1 cellular context compared by ENCODE assay signal in the genomic region with DNA sequence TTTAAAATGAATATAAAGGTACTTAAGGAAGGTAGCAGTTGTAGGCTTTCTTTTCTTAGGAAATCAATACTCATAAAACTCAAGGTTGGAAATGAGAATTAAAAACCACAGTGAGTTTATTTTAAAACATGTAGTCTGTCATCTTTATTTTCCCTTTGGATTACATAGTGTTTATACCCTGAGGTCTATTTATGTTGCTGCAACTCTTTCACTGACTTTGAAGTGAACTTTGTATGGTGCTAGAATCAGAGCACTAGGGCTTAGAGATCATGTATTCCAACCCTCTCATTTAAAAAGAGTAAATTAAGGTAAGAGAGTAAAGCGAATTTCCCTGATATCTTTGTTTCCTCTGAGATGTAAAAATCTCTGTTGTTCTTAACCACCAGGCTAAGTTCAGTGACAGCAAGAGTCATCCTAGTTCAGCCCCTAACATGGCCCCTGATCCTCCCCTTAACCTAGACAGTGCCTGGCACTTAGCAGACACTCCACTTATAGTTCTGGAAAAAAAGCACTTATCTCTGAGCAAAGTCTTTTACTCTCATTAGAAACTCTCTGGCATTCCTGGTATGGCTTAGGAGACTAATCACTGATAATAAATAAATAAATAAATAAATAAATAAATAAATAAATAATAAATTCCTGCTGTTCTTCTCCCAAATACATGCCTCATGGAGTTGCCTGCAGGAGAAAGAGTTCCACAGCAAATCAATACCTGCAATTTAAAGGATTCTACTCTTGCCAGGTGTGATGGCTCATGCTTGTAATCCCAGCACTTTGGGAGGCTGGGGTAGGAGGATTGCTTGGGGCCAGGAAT.
TF ChIP-seq lines count a peak whose summit lies in the region.

No MANE protein-coding gene starts in this region.

TF ChIP-seq in HEK293, 187 proteins besides CTCF, POLR2A, EP300 and RAD21 (continued from another document and continues in another):
- no peak for TF ChIP-seq GLIS2 (tag by site-specific recombination; IDR thresholded peaks at IDR 0.05)
- TF ChIP-seq FEZF1 (tag by site-specific recombination; IDR thresholded peaks at IDR 0.05), result no peak
- no peak for TF ChIP-seq TRIM28 (IDR thresholded peaks at IDR 0.05; ENCODE audit: borderline replicate concordance, low read length)
- no peak for TF ChIP-seq ZNF169 (tag by site-specific recombination; IDR thresholded peaks at IDR 0.05)
- peak; percentile 64 for TF ChIP-seq ZNF426 (tag by site-specific recombination; IDR thresholded peaks at IDR 0.05)
- TF ChIP-seq KLF1 (tag by site-specific recombination; IDR thresholded peaks at IDR 0.05), result no peak
- no peak for TF ChIP-seq BCL11B (tag by site-specific recombination; IDR thresholded peaks at IDR 0.05; ENCODE audit: low read depth)
- no peak for TF ChIP-seq MYNN (tag by site-specific recombination; IDR thresholded peaks at IDR 0.05; ENCODE audit: borderline replicate concordance)
- no peak for TF ChIP-seq ZNF501 (tag by site-specific recombination; IDR thresholded peaks at IDR 0.05)
- TF ChIP-seq GLIS1 (tag by site-specific recombination; IDR thresholded peaks at IDR 0.05), result no peak
- TF ChIP-seq ZBTB48 (tag by site-specific recombination; IDR thresholded peaks at IDR 0.05), result no peak
- no peak for TF ChIP-seq ZNF76 (tag by site-specific recombination; IDR thresholded peaks at IDR 0.05; ENCODE audit: borderline replicate concordance, low read depth)
- TF ChIP-seq KLF9 (tag by site-specific recombination; IDR thresholded peaks at IDR 0.05; ENCODE audit: low read depth), result no peak
- TF ChIP-seq SCRT2 (tag by site-specific recombination; IDR thresholded peaks at IDR 0.05), result no peak
- no peak for TF ChIP-seq BCL11A (tag by site-specific recombination; IDR thresholded peaks at IDR 0.05; ENCODE audit: low read depth)
- TF ChIP-seq, protein P1, sequence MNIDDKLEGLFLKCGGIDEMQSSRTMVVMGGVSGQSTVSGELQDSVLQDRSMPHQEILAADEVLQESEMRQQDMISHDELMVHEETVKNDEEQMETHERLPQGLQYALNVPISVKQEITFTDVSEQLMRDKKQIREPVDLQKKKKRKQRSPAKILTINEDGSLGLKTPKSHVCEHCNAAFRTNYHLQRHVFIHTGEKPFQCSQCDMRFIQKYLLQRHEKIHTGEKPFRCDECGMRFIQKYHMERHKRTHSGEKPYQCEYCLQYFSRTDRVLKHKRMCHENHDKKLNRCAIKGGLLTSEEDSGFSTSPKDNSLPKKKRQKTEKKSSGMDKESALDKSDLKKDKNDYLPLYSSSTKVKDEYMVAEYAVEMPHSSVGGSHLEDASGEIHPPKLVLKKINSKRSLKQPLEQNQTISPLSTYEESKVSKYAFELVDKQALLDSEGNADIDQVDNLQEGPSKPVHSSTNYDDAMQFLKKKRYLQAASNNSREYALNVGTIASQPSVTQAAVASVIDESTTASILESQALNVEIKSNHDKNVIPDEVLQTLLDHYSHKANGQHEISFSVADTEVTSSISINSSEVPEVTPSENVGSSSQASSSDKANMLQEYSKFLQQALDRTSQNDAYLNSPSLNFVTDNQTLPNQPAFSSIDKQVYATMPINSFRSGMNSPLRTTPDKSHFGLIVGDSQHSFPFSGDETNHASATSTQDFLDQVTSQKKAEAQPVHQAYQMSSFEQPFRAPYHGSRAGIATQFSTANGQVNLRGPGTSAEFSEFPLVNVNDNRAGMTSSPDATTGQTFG (tag by site-specific recombination; IDR thresholded peaks at IDR 0.05; ENCODE audit: borderline replicate concordance), result no peak
- no peak for TF ChIP-seq ZNF670 (tag by site-specific recombination; IDR thresholded peaks at IDR 0.05; ENCODE audit: low read depth)
- TF ChIP-seq, protein P2, sequence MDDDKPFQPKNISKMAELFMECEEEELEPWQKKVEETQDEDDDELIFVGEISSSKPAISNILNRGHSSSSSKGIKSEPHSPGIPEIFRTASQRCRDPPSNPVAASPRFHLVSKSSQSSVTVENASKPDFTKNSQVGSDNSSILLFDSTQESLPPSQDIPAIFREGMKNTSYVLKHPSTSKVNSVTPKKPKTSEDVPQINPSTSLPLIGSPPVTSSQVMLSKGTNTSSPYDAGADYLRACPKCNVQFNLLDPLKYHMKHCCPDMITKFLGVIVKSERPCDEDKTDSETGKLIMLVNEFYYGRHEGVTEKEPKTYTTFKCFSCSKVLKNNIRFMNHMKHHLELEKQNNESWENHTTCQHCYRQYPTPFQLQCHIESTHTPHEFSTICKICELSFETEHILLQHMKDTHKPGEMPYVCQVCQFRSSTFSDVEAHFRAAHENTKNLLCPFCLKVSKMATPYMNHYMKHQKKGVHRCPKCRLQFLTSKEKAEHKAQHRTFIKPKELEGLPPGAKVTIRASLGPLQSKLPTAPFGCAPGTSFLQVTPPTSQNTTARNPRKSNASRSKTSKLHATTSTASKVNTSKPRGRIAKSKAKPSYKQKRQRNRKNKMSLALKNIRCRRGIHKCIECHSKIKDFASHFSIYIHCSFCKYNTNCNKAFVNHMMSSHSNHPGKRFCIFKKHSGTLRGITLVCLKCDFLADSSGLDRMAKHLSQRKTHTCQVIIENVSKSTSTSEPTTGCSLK (tag by site-specific recombination; IDR thresholded peaks at IDR 0.05), result no peak
- TF ChIP-seq ZNF521 (tag by site-specific recombination; IDR thresholded peaks at IDR 0.05), result no peak
- no peak for TF ChIP-seq ZBTB17 (tag by site-specific recombination; IDR thresholded peaks at IDR 0.05)
- TF ChIP-seq ZSCAN30 (tag by site-specific recombination; IDR thresholded peaks at IDR 0.05), result no peak
- no peak for TF ChIP-seq ZNF624 (tag by site-specific recombination; IDR thresholded peaks at IDR 0.05)
- TF ChIP-seq ZNF48 (tag by site-specific recombination; IDR thresholded peaks at IDR 0.05), result no peak
- TF ChIP-seq, protein P3, sequence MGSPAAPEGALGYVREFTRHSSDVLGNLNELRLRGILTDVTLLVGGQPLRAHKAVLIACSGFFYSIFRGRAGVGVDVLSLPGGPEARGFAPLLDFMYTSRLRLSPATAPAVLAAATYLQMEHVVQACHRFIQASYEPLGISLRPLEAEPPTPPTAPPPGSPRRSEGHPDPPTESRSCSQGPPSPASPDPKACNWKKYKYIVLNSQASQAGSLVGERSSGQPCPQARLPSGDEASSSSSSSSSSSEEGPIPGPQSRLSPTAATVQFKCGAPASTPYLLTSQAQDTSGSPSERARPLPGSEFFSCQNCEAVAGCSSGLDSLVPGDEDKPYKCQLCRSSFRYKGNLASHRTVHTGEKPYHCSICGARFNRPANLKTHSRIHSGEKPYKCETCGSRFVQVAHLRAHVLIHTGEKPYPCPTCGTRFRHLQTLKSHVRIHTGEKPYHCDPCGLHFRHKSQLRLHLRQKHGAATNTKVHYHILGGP (tag by site-specific recombination; IDR thresholded peaks at IDR 0.05), result no peak
- no peak for TF ChIP-seq ZNF211 (tag by site-specific recombination; IDR thresholded peaks at IDR 0.05; ENCODE audit: low read depth)
- no peak for TF ChIP-seq HOXC10 (CRISPR knock-in tag; IDR thresholded peaks at IDR 0.05)
- no peak for TF ChIP-seq ZNF10 (tag by site-specific recombination; IDR thresholded peaks at IDR 0.05)
- TF ChIP-seq ZNF416 (tag by site-specific recombination; IDR thresholded peaks at IDR 0.05), result no peak
- TF ChIP-seq ZNF776 (tag by site-specific recombination; IDR thresholded peaks at IDR 0.05; ENCODE audit: borderline replicate concordance), result no peak
- TF ChIP-seq, protein P4, sequence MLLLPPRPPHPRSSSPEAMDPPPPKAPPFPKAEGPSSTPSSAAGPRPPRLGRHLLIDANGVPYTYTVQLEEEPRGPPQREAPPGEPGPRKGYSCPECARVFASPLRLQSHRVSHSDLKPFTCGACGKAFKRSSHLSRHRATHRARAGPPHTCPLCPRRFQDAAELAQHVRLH (tag by site-specific recombination; IDR thresholded peaks at IDR 0.05), result no peak
- TF ChIP-seq, protein P5, sequence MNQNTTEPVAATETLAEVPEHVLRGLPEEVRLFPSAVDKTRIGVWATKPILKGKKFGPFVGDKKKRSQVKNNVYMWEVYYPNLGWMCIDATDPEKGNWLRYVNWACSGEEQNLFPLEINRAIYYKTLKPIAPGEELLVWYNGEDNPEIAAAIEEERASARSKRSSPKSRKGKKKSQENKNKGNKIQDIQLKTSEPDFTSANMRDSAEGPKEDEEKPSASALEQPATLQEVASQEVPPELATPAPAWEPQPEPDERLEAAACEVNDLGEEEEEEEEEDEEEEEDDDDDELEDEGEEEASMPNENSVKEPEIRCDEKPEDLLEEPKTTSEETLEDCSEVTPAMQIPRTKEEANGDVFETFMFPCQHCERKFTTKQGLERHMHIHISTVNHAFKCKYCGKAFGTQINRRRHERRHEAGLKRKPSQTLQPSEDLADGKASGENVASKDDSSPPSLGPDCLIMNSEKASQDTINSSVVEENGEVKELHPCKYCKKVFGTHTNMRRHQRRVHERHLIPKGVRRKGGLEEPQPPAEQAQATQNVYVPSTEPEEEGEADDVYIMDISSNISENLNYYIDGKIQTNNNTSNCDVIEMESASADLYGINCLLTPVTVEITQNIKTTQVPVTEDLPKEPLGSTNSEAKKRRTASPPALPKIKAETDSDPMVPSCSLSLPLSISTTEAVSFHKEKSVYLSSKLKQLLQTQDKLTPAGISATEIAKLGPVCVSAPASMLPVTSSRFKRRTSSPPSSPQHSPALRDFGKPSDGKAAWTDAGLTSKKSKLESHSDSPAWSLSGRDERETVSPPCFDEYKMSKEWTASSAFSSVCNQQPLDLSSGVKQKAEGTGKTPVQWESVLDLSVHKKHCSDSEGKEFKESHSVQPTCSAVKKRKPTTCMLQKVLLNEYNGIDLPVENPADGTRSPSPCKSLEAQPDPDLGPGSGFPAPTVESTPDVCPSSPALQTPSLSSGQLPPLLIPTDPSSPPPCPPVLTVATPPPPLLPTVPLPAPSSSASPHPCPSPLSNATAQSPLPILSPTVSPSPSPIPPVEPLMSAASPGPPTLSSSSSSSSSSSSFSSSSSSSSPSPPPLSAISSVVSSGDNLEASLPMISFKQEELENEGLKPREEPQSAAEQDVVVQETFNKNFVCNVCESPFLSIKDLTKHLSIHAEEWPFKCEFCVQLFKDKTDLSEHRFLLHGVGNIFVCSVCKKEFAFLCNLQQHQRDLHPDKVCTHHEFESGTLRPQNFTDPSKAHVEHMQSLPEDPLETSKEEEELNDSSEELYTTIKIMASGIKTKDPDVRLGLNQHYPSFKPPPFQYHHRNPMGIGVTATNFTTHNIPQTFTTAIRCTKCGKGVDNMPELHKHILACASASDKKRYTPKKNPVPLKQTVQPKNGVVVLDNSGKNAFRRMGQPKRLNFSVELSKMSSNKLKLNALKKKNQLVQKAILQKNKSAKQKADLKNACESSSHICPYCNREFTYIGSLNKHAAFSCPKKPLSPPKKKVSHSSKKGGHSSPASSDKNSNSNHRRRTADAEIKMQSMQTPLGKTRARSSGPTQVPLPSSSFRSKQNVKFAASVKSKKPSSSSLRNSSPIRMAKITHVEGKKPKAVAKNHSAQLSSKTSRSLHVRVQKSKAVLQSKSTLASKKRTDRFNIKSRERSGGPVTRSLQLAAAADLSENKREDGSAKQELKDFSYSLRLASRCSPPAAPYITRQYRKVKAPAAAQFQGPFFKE (tag by site-specific recombination; IDR thresholded peaks at IDR 0.05; ENCODE audit: borderline replicate concordance), result no peak
- TF ChIP-seq, protein P6, sequence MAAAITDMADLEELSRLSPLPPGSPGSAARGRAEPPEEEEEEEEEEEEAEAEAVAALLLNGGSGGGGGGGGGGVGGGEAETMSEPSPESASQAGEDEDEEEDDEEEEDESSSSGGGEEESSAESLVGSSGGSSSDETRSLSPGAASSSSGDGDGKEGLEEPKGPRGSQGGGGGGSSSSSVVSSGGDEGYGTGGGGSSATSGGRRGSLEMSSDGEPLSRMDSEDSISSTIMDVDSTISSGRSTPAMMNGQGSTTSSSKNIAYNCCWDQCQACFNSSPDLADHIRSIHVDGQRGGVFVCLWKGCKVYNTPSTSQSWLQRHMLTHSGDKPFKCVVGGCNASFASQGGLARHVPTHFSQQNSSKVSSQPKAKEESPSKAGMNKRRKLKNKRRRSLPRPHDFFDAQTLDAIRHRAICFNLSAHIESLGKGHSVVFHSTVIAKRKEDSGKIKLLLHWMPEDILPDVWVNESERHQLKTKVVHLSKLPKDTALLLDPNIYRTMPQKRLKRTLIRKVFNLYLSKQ (tag by site-specific recombination; IDR thresholded peaks at IDR 0.05; ENCODE audit: borderline replicate concordance), result no peak
- TF ChIP-seq ZNF514 (tag by site-specific recombination; IDR thresholded peaks at IDR 0.05), result no peak
- TF ChIP-seq YY2 (tag by site-specific recombination; IDR thresholded peaks at IDR 0.05), result no peak
- TF ChIP-seq ZNF274 (IDR thresholded peaks at IDR 0.05; ENCODE audit: low read length), result no peak
- no peak for TF ChIP-seq ZNF274 (tag by site-specific recombination; IDR thresholded peaks at IDR 0.05; ENCODE audit: borderline replicate concordance)
- TF ChIP-seq, protein P7, sequence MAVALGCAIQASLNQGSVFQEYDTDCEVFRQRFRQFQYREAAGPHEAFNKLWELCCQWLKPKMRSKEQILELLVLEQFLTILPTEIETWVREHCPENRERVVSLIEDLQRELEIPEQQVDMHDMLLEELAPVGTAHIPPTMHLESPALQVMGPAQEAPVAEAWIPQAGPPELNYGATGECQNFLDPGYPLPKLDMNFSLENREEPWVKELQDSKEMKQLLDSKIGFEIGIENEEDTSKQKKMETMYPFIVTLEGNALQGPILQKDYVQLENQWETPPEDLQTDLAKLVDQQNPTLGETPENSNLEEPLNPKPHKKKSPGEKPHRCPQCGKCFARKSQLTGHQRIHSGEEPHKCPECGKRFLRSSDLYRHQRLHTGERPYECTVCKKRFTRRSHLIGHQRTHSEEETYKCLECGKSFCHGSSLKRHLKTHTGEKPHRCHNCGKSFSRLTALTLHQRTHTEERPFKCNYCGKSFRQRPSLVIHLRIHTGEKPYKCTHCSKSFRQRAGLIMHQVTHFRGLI (tag by site-specific recombination; IDR thresholded peaks at IDR 0.05), result no peak
- 0 out of 2 replicates have a peak, but pooled peaks have one; percentile 36 for TF ChIP-seq ZNF433 (tag by site-specific recombination; IDR thresholded peaks at IDR 0.05; ENCODE audit: low read depth)
- no peak for TF ChIP-seq ZNF24 (tag by site-specific recombination; IDR thresholded peaks at IDR 0.05)
- TF ChIP-seq, protein P8, sequence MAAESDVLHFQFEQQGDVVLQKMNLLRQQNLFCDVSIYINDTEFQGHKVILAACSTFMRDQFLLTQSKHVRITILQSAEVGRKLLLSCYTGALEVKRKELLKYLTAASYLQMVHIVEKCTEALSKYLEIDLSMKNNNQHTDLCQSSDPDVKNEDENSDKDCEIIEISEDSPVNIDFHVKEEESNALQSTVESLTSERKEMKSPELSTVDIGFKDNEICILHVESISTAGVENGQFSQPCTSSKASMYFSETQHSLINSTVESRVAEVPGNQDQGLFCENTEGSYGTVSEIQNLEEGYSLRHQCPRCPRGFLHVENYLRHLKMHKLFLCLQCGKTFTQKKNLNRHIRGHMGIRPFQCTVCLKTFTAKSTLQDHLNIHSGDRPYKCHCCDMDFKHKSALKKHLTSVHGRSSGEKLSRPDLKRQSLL (tag by site-specific recombination; IDR thresholded peaks at IDR 0.05), result no peak
- TF ChIP-seq, protein P9, sequence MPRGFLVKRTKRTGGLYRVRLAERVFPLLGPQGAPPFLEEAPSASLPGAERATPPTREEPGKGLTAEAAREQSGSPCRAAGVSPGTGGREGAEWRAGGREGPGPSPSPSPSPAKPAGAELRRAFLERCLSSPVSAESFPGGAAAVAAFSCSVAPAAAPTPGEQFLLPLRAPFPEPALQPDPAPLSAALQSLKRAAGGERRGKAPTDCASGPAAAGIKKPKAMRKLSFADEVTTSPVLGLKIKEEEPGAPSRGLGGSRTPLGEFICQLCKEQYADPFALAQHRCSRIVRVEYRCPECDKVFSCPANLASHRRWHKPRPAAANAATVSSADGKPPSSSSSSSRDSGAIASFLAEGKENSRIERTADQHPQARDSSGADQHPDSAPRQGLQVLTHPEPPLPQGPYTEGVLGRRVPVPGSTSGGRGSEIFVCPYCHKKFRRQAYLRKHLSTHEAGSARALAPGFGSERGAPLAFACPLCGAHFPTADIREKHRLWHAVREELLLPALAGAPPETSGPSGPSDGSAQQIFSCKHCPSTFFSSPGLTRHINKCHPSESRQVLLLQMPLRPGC (tag by site-specific recombination; IDR thresholded peaks at IDR 0.05), result no peak
- no peak for TF ChIP-seq ZNF561 (tag by site-specific recombination; IDR thresholded peaks at IDR 0.05; ENCODE audit: borderline replicate concordance)
